ENCODE assay signal across 1 cellular context in the genomic region with DNA sequence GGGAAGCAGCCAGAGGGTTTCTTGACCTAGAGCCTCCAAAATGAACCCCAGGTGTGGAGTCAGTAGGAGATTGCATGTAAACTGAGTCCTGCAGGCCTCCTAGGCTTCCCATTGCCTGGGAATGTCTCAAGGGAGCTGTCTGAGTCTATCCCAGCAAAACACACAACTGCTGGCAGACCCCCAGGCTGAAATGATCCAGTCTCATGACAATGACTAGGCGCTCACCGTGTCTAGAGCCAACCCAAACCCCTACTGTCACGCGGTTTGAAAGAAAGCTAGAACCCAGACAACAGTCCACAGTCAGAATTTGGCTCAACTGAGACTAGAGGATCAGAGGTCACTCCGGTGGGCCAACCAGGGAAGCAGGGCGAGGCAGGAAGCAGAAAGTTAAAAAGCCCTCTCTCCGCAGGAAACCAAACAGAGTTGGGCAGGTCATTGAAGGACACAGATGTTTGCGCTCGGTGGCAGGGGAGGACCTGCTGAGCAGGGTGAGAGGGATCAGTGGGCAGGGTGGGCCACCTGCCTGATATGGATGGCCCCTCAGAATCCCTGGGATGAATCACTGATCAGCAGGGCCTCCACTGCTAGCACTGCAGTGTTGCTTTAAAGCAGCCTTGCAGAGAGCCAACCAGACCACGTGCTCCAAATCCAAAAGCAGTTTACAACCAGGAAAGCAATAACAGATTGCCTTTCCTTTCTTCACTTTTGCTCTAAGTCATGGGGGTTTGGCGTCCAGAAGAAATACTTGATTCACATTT.
TF ChIP-seq lines count a peak whose summit lies in the region.

No MANE protein-coding gene starts in this region.

TF ChIP-seq in HepG2, 621 proteins besides CTCF, POLR2A, EP300 and RAD21 (continued from another document and continues in another):
- TF ChIP-seq, protein P1, sequence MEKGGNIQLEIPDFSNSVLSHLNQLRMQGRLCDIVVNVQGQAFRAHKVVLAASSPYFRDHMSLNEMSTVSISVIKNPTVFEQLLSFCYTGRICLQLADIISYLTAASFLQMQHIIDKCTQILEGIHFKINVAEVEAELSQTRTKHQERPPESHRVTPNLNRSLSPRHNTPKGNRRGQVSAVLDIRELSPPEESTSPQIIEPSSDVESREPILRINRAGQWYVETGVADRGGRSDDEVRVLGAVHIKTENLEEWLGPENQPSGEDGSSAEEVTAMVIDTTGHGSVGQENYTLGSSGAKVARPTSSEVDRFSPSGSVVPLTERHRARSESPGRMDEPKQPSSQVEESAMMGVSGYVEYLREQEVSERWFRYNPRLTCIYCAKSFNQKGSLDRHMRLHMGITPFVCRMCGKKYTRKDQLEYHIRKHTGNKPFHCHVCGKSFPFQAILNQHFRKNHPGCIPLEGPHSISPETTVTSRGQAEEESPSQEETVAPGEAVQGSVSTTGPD (CRISPR knock-in tag; IDR thresholded peaks at IDR 0.05) = 0 out of 2 replicates have a peak, but pooled peaks have one; percentile 20
- TF ChIP-seq MXD1 (CRISPR knock-in tag; IDR thresholded peaks at IDR 0.05) = no peak
- no peak for TF ChIP-seq ATF7 (IDR thresholded peaks at IDR 0.05)
- TF ChIP-seq ATF7 (CRISPR knock-in tag; IDR thresholded peaks at IDR 0.05) = no peak
- no peak for TF ChIP-seq SIN3B (IDR thresholded peaks at IDR 0.05; ENCODE audit: low read length)
- no peak; the same call in 1 of the 2 replicates for TF ChIP-seq ZNF564 (CRISPR knock-in tag; IDR thresholded peaks at IDR 0.05)
- peak; percentile 46; the same call in 1 of the 2 replicates for TF ChIP-seq KDM4B (CRISPR knock-in tag; IDR thresholded peaks at IDR 0.05)
- TF ChIP-seq ZNF136 (CRISPR knock-in tag; IDR thresholded peaks at IDR 0.05; ENCODE audit: low read depth) = no peak
- TF ChIP-seq BRD4 (CRISPR knock-in tag; IDR thresholded peaks at IDR 0.05) = 0 out of 2 replicates have a peak, but pooled peaks have one; percentile 39
- TF ChIP-seq FOSL2 (CRISPR knock-in tag; IDR thresholded peaks at IDR 0.05) = peak; percentile 81
- TF ChIP-seq NPAS2 (CRISPR knock-in tag; IDR thresholded peaks at IDR 0.05; ENCODE audit: borderline replicate concordance) = no peak
- no peak for TF ChIP-seq ZNF530 (CRISPR knock-in tag; IDR thresholded peaks at IDR 0.05; ENCODE audit: low read depth)
- TF ChIP-seq MEIS2 (CRISPR knock-in tag; IDR thresholded peaks at IDR 0.05) = peak; percentile 76
- TF ChIP-seq MIXL1 (CRISPR knock-in tag; IDR thresholded peaks at IDR 0.05) = peak; percentile 54
- no peak for TF ChIP-seq PTBP1 (IDR thresholded peaks at IDR 0.05; ENCODE audit: low read depth, low read length, poor library complexity, severe bottlenecking)
- peak; percentile 89 for TF ChIP-seq ERF (CRISPR knock-in tag; IDR thresholded peaks at IDR 0.05)
- TF ChIP-seq CCDC6 (CRISPR knock-in tag; IDR thresholded peaks at IDR 0.05) = peak; percentile 31; the same call in 1 of the 2 replicates
- TF ChIP-seq ZNF496 (CRISPR knock-in tag; IDR thresholded peaks at IDR 0.05; ENCODE audit: insufficient replicate concordance) = no peak
- no peak for TF ChIP-seq PRPF4 (IDR thresholded peaks at IDR 0.05; ENCODE audit: low read depth, low read length, poor library complexity, severe bottlenecking)
- TF ChIP-seq, protein P2, sequence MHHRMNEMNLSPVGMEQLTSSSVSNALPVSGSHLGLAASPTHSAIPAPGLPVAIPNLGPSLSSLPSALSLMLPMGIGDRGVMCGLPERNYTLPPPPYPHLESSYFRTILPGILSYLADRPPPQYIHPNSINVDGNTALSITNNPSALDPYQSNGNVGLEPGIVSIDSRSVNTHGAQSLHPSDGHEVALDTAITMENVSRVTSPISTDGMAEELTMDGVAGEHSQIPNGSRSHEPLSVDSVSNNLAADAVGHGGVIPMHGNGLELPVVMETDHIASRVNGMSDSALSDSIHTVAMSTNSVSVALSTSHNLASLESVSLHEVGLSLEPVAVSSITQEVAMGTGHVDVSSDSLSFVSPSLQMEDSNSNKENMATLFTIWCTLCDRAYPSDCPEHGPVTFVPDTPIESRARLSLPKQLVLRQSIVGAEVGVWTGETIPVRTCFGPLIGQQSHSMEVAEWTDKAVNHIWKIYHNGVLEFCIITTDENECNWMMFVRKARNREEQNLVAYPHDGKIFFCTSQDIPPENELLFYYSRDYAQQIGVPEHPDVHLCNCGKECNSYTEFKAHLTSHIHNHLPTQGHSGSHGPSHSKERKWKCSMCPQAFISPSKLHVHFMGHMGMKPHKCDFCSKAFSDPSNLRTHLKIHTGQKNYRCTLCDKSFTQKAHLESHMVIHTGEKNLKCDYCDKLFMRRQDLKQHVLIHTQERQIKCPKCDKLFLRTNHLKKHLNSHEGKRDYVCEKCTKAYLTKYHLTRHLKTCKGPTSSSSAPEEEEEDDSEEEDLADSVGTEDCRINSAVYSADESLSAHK (CRISPR knock-in tag; IDR thresholded peaks at IDR 0.05; ENCODE audit: borderline replicate concordance) = no peak
- peak; percentile 35; the same call in 1 of the 2 replicates for TF ChIP-seq E2F1 (CRISPR knock-in tag; IDR thresholded peaks at IDR 0.05)
- TF ChIP-seq HDAC1 (CRISPR knock-in tag; IDR thresholded peaks at IDR 0.05) = peak; percentile 87
- no peak for TF ChIP-seq CENPT (CRISPR knock-in tag; IDR thresholded peaks at IDR 0.05; ENCODE audit: low read depth)
- peak; percentile 99 for TF ChIP-seq ZBTB7B (CRISPR knock-in tag; IDR thresholded peaks at IDR 0.05)
- peak; percentile 65; the same call in 1 of the 2 replicates for TF ChIP-seq DNMT3B (CRISPR knock-in tag; conservative IDR thresholded peaks at IDR 0.05)
- no peak for TF ChIP-seq ZNF562 (CRISPR knock-in tag; IDR thresholded peaks at IDR 0.05; ENCODE audit: borderline replicate concordance)
- no peak for TF ChIP-seq ZNF224 (CRISPR knock-in tag; IDR thresholded peaks at IDR 0.05)
- peak; percentile 71; the same call in 1 of the 2 replicates for TF ChIP-seq SOX5 (CRISPR knock-in tag; IDR thresholded peaks at IDR 0.05; ENCODE audit: borderline replicate concordance)
- TF ChIP-seq NFKBIZ (CRISPR knock-in tag; IDR thresholded peaks at IDR 0.05) = peak; percentile 60; the same call in 1 of the 2 replicates
- TF ChIP-seq, protein P3, sequence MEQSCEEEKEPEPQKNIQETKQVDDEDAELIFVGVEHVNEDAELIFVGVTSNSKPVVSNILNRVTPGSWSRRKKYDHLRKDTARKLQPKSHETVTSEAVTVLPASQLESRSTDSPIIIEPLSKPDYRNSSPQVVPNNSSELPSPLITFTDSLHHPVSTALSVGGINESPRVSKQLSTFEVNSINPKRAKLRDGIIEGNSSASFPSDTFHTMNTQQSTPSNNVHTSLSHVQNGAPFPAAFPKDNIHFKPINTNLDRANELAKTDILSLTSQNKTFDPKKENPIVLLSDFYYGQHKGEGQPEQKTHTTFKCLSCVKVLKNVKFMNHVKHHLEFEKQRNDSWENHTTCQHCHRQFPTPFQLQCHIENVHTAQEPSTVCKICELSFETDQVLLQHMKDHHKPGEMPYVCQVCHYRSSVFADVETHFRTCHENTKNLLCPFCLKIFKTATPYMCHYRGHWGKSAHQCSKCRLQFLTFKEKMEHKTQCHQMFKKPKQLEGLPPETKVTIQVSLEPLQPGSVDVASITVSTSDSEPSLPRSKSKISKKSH (CRISPR knock-in tag; IDR thresholded peaks at IDR 0.05; ENCODE audit: borderline replicate concordance) = no peak; the same call in 1 of the 2 replicates
- peak; percentile 35; the same call in 1 of the 2 replicates for TF ChIP-seq SRY (CRISPR knock-in tag; IDR thresholded peaks at IDR 0.05)
- TF ChIP-seq, protein P4, sequence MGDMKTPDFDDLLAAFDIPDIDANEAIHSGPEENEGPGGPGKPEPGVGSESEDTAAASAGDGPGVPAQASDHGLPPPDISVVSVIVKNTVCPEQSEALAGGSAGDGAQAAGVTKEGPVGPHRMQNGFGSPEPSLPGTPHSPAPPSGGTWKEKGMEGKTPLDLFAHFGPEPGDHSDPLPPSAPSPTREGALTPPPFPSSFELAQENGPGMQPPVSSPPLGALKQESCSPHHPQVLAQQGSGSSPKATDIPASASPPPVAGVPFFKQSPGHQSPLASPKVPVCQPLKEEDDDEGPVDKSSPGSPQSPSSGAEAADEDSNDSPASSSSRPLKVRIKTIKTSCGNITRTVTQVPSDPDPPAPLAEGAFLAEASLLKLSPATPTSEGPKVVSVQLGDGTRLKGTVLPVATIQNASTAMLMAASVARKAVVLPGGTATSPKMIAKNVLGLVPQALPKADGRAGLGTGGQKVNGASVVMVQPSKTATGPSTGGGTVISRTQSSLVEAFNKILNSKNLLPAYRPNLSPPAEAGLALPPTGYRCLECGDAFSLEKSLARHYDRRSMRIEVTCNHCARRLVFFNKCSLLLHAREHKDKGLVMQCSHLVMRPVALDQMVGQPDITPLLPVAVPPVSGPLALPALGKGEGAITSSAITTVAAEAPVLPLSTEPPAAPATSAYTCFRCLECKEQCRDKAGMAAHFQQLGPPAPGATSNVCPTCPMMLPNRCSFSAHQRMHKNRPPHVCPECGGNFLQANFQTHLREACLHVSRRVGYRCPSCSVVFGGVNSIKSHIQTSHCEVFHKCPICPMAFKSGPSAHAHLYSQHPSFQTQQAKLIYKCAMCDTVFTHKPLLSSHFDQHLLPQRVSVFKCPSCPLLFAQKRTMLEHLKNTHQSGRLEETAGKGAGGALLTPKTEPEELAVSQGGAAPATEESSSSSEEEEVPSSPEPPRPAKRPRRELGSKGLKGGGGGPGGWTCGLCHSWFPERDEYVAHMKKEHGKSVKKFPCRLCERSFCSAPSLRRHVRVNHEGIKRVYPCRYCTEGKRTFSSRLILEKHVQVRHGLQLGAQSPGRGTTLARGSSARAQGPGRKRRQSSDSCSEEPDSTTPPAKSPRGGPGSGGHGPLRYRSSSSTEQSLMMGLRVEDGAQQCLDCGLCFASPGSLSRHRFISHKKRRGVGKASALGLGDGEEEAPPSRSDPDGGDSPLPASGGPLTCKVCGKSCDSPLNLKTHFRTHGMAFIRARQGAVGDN (CRISPR knock-in tag; IDR thresholded peaks at IDR 0.05) = peak; percentile 99
- no peak for TF ChIP-seq RBM39 (IDR thresholded peaks at IDR 0.05; ENCODE audit: low read depth, low read length, poor library complexity, severe bottlenecking)
- TF ChIP-seq ZNF430 (CRISPR knock-in tag; IDR thresholded peaks at IDR 0.05) = 0 out of 2 replicates have a peak, but pooled peaks have one; percentile 57
- peak; percentile 86; the same call in 1 of the 2 replicates for TF ChIP-seq ZNF607 (CRISPR knock-in tag; IDR thresholded peaks at IDR 0.05; ENCODE audit: borderline replicate concordance)
- peak; percentile 98 for TF ChIP-seq ZNF263 (CRISPR knock-in tag; IDR thresholded peaks at IDR 0.05)
- peak; percentile 63 for TF ChIP-seq THAP11 (CRISPR knock-in tag; IDR thresholded peaks at IDR 0.05)
- no peak for TF ChIP-seq HOXA9 (CRISPR knock-in tag; IDR thresholded peaks at IDR 0.05; ENCODE audit: borderline replicate concordance)
- TF ChIP-seq ZNF335 (CRISPR knock-in tag; IDR thresholded peaks at IDR 0.05) = peak; percentile 65; the same call in 1 of the 2 replicates
- no peak for TF ChIP-seq ZNF235 (CRISPR knock-in tag; IDR thresholded peaks at IDR 0.05; ENCODE audit: borderline replicate concordance)
- peak; percentile 70; the same call in 1 of the 2 replicates for TF ChIP-seq ZKSCAN8 (CRISPR knock-in tag; IDR thresholded peaks at IDR 0.05; ENCODE audit: borderline replicate concordance)
- TF ChIP-seq HNRNPH1 (optimal IDR thresholded peaks at IDR 0.05; ENCODE audit: low read depth, low read length) = no peak
- TF ChIP-seq, protein P5, sequence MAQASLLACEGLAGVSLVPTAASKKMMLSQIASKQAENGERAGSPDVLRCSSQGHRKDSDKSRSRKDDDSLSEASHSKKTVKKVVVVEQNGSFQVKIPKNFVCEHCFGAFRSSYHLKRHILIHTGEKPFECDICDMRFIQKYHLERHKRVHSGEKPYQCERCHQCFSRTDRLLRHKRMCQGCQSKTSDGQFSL (CRISPR knock-in tag; IDR thresholded peaks at IDR 0.05) = no peak
- no peak for TF ChIP-seq AHR (CRISPR knock-in tag; IDR thresholded peaks at IDR 0.05)
- TF ChIP-seq CCAR2 (optimal IDR thresholded peaks at IDR 0.05; ENCODE audit: low read depth, low read length) = no peak
- no peak for TF ChIP-seq HNRNPLL (IDR thresholded peaks at IDR 0.05; ENCODE audit: low read depth, low read length, poor library complexity, severe bottlenecking)
- no peak for TF ChIP-seq ZNF597 (CRISPR knock-in tag; IDR thresholded peaks at IDR 0.05)
- TF ChIP-seq ZNF629 (CRISPR knock-in tag; conservative IDR thresholded peaks at IDR 0.05) = peak; percentile 79
- peak; percentile 56; the same call in 1 of the 2 replicates for TF ChIP-seq KMT2B (CRISPR knock-in tag; IDR thresholded peaks at IDR 0.05)
- TF ChIP-seq IRF1 (CRISPR knock-in tag; IDR thresholded peaks at IDR 0.05; ENCODE audit: low read depth) = no peak
- 0 out of 2 replicates have a peak, but pooled peaks have one; percentile 26 for TF ChIP-seq ZNF747 (CRISPR knock-in tag; IDR thresholded peaks at IDR 0.05; ENCODE audit: borderline replicate concordance)
- peak; percentile 83 for TF ChIP-seq BCL6 (CRISPR knock-in tag; IDR thresholded peaks at IDR 0.05)
- TF ChIP-seq NFE2L2 (IDR thresholded peaks at IDR 0.05; ENCODE audit: low read length) = no peak
- TF ChIP-seq SRSF1 (optimal IDR thresholded peaks at IDR 0.05; ENCODE audit: low read depth, low read length) = no peak
- no peak; the same call in 1 of the 2 replicates for TF ChIP-seq ZNF431 (CRISPR knock-in tag; IDR thresholded peaks at IDR 0.05; ENCODE audit: borderline replicate concordance, low read depth)
- peak; percentile 14; the same call in 1 of the 2 replicates for TF ChIP-seq ZNF652 (CRISPR knock-in tag; IDR thresholded peaks at IDR 0.05; ENCODE audit: borderline replicate concordance, low read depth)
